Comparison of ENCODE assay signal across 22 cellular contexts in genomic region chr1:27609618-27610240, GRCh38. TPM values are rescaled to one million over a fixed set of nuclear protein-coding genes. Genes with fewer than 3 reads are reported as not detected.
A peak's percentile ranks its signal among the peaks of the same experiment; 100 is the strongest.
DNase-seq lines count a peak whose midpoint lies in the region; ATAC-seq, FAIRE-seq and TF ChIP-seq lines count a peak whose summit lies in the region.
"Had no signal": no experiment of that assay in that cellular context is flagged by ENCODE, and none has a peak within 500 bp of the region (broad histone marks: within the 10 kb centered on the region; RNA-seq: fewer than 3 reads in every experiment).

No MANE protein-coding gene starts in this region.

- H3K9me3 ChIP-seq in KOPT-K1 (ENCODE audit: insufficient read depth, low read length, poor library complexity, severe bottlenecking): no peaks in the 10 kb centered on the region
- no peaks in the 10 kb centered on the region for H3K9me3 ChIP-seq in GM12878 (replicated peaks; ENCODE audit: control insufficient read depth, insufficient read depth, low read length)
- H3K9me3 ChIP-seq: esophagus muscularis mucosa, uterus had no signal

- peaks cover 46% of the 10 kb centered on the region for H3K4me1 ChIP-seq in GM12878 (ENCODE audit: control insufficient read depth, insufficient read depth, low read length)
- H3K4me1 ChIP-seq: uterus had no signal

- H4K20me1 ChIP-seq in GM12878 (ENCODE audit: control insufficient read depth, insufficient read depth): no peaks in the 10 kb centered on the region

- in situ Hi-C loops in GM12878 (cut with MboI): loop anchor here (5.0 kb wide), 3 partner anchors 53 to 307 kb away; partner anchors contain the start of gene GPR3

- H3K27me3 ChIP-seq in GM12878 (replicated peaks in 1 of 2; ENCODE audit: control insufficient read depth in 2 of 2, insufficient read depth in 2 of 2, low read length in 1 of 2): no peaks in the 10 kb centered on the region
- H3K27me3 ChIP-seq: uterus had no signal

- H3K36me3 ChIP-seq in KOPT-K1 (ENCODE audit: insufficient read depth, low read length) (no peaks in the 10 kb centered on the region), GM12878 (ENCODE audit: control insufficient read depth in 2 of 2, insufficient read depth in 2 of 2, low read length in 1 of 2) (peaks cover 11 to 21% of the 10 kb centered on the region in 2 experiments; a peak in 3 of 4 replicates)
- H3K36me3 ChIP-seq: esophagus muscularis mucosa, uterus had no signal

- peak overlapping the region; percentile 63 for H3K9ac ChIP-seq in GM12878 (ENCODE audit: control insufficient read depth, insufficient read depth, low read length)

- SMC1A ChIA-PET in GM12878 (lab: Charles Lee; ENCODE audit: uncharacterized antibody, unreplicated experiment): interaction anchor here (0.7 to 9.2 kb wide), 9 partner anchors 8 to 74 kb away, joined by 3 to 248 read pairs (median 38); no protein-coding TSS in a partner anchor

- no peak for DNase-seq in activated CD4-positive, CD25-positive, alpha-beta regulatory T cell treated with anti-CD3 and anti-CD28 coated beads, Interleukin-2, amount 50 U/mL, for 72 hours
- DNase-seq in GM12878 (ENCODE audit: low read depth, low spot score) (peak; percentile 55), GM03348 (ENCODE audit: low spot score) (no peak), iPS-NIHi7 (ENCODE audit: extremely low spot score) (no peak)
- DNase-seq in stimulated activated naive B cell treated with anti-CD40 and anti-IgM and Interleukin-4, amounts not matched to agents 10 μg/mL and 1 μg/mL and 100 μg/mL, for 72 hours: no peak
- DNase-seq in stimulated activated CD4-positive, alpha-beta T cell treated with anti-CD3 and anti-CD28 coated beads, Interleukin-2, amount 100 ng/mL, for 24 hours: no peak
- DNase-seq: activated naive CD4-positive, alpha-beta T cell treated with anti-CD3 and anti-CD28 coated beads, Interleukin-2, amount 50 U/mL, for 16 hours; aorta; CD8-positive, alpha-beta memory T cell; central memory CD4-positive, alpha-beta T cell; NCI-H1694 treated with DMSO at 0.1 percent for 48 hours; NCI-H774; stimulated activated CD4-positive, alpha-beta T cell treated with anti-CD3 and anti-CD28 coated beads, Interleukin-4, amount 100 ng/mL, for 1 hour; substantia nigra; uterus had no signal

- no TSS peak for BruUV-seq in GM12878 (replicated peaks; lab: Mats Ljungman, UMichigan)

- H3K9me3 Mint-ChIP-seq in stimulated activated naive B cell treated with anti-CD40 and anti-IgM and Interleukin-4, amounts not matched to agents 10 μg/mL and 1 μg/mL and 100 μg/mL, for 72 hours: no peaks in the 10 kb centered on the region
- H3K9me3 Mint-ChIP-seq: CD8-positive, alpha-beta memory T cell; GM23338; neural crest cell had no signal

- peak; percentile 3 to 53; a peak in 1 of 4 replicates for TF ChIP-seq EP300 in GM12878 (IDR thresholded peaks at IDR 0.05; ENCODE audit: borderline replicate concordance in 1 of 2, control insufficient read depth in 1 of 2, low read depth in 2 of 2, low read length in 2 of 2)

- H3K4me2 ChIP-seq in GM12878 (ENCODE audit: control insufficient read depth, insufficient read depth): peak overlapping the region; percentile 61
- H3K4me2 ChIP-seq: GM23338 had no signal

- RAD21 ChIA-PET in GM12878 (lab: Charles Lee; ENCODE audit: unreplicated experiment): interaction anchor here (1.0 to 8.8 kb wide), 9 partner anchors 16 to 565 kb away, joined by 3 to 268 read pairs (median 4); partner anchors contain the start of gene IFI6

- H3K79me2 ChIP-seq in GM12878 (ENCODE audit: control insufficient read depth, insufficient read depth, low read length): no peaks in the 10 kb centered on the region

- TF ChIP-seq RAD21 in GM12878 (IDR thresholded peaks at IDR 0.05; ENCODE audit: insufficient read depth, low read depth, low read length): peak; percentile 0; the same call in 1 of the 2 replicates

- 0 out of 6 replicates have a peak, but pooled peaks of 1 of the 3 experiments have one; percentile 6 for TF ChIP-seq CTCF in GM12878 (IDR thresholded peaks at IDR 0.05 in 2 of 3, conservative IDR thresholded peaks at IDR 0.05 in 1 of 3; ENCODE audit: control insufficient read depth in 2 of 3, extremely low read depth in 1 of 3, insufficient read depth in 1 of 3, low read depth in 3 of 3, low read length in 3 of 3)

- H3K4me1 Mint-ChIP-seq in stimulated activated naive B cell treated with anti-CD40 and anti-IgM and Interleukin-4, amounts not matched to agents 10 μg/mL and 1 μg/mL and 100 μg/mL, for 72 hours: peaks cover 21 to 26% of the 10 kb centered on the region in 2 donors

- H3K27ac ChIP-seq in KOPT-K1 (ENCODE audit: low read depth, low read length, poor library complexity, severe bottlenecking): peak overlapping the region; percentile 83
- H3K27ac ChIP-seq in GM12878 (ENCODE audit: control insufficient read depth, insufficient read depth): peak overlapping the region; percentile 78
- H3K27ac ChIP-seq: esophagus muscularis mucosa, uterus had no signal

- H3K36me3 Mint-ChIP-seq in stimulated activated naive B cell treated with anti-CD40 and anti-IgM and Interleukin-4, amounts not matched to agents 10 μg/mL and 1 μg/mL and 100 μg/mL, for 72 hours: peaks cover 4 to 11% of the 10 kb centered on the region in 2 donors

- peak; percentile 22 to 23 for ATAC-seq in activated CD4-positive, CD25-positive, alpha-beta regulatory T cell treated with anti-CD3 and anti-CD28 coated beads, Interleukin-2, amount 50 U/mL, for 24 hours
- peak; percentile 59 for ATAC-seq in GM12878
- peak; percentile 72 to 76 for ATAC-seq in stimulated activated naive B cell treated with anti-CD40 and anti-IgM and Interleukin-4, amounts not matched to agents 10 μg/mL and 1 μg/mL and 100 μg/mL, for 72 hours (replicated peaks)
- ATAC-seq: GM23338 had no signal

- no peak overlapping the region for H3K27ac Mint-ChIP-seq in stimulated activated naive B cell treated with anti-CD40 and anti-IgM and Interleukin-4, amounts not matched to agents 10 μg/mL and 1 μg/mL and 100 μg/mL, for 72 hours
- H3K27ac Mint-ChIP-seq: GM23338 had no signal

- H3K4me3 ChIP-seq in GM12878: peak overlapping the region; percentile 14; the same call in 1 of the 2 replicates
- H3K4me3 ChIP-seq: esophagus muscularis mucosa, GM23338, skin epidermis, uterus had no signal

- no peak overlapping the region for H3K4me3 Mint-ChIP-seq in stimulated activated naive B cell treated with anti-CD40 and anti-IgM and Interleukin-4, amounts not matched to agents 10 μg/mL and 1 μg/mL and 100 μg/mL, for 72 hours
- H3K4me3 Mint-ChIP-seq: GM23338, neural crest cell had no signal

- CTCF ChIA-PET in GM12878 (lab: Yijun Ruan, JAX): interaction anchor here (1.1 to 9.4 kb wide), 11 partner anchors 17 to 219 kb away, joined by 3 to 327 read pairs (median 23); partner anchors contain the start of genes GPR3 and IFI6

- WGBS in GM12878 (ENCODE audit: insufficient coverage, insufficient replicate concordance, low lambda C conversion rate, missing lambda C conversion rate): under 1% methylated on average over 12 of the region's 12 CpGs

- POLR2A ChIA-PET in GM12878 (lab: Charles Lee): interaction anchor here (0.5 to 6.2 kb wide), 9 partner anchors 9 to 208 kb away, joined by 3 to 67 read pairs (median 10); no protein-coding TSS in a partner anchor

- H3K27me3 Mint-ChIP-seq in stimulated activated naive B cell treated with anti-CD40 and anti-IgM and Interleukin-4, amounts not matched to agents 10 μg/mL and 1 μg/mL and 100 μg/mL, for 72 hours: no peaks in the 10 kb centered on the region
- H3K27me3 Mint-ChIP-seq: CD8-positive, alpha-beta memory T cell had no signal

- intact Hi-C loops in GM12878 (cut with micrococcal nuclease; ENCODE audit: unreplicated experiment): loop anchor here (1.0 to 10.0 kb wide), 4 partner anchors 15 to 125 kb away; no protein-coding TSS in a partner anchor

- no peak for TF ChIP-seq POLR2A in GM12878 (IDR thresholded peaks at IDR 0.05; ENCODE audit: low read depth, low read length)

- peak overlapping the region; percentile 43; the same call in 1 of the 2 replicates for H2AFZ ChIP-seq in GM12878 (ENCODE audit: control insufficient read depth, low read depth, low read length)
- H2AFZ ChIP-seq: GM23338 had no signal

- FAIRE-seq in GM12878 (lab: Jason Lieb, UNC): no peak

TF ChIP-seq in GM12878, 131 proteins besides CTCF, POLR2A, EP300 and RAD21 (continues in another document):
- TF ChIP-seq NFXL1 (IDR thresholded peaks at IDR 0.05; ENCODE audit: borderline replicate concordance): no peak

RNA-seq across cellular contexts. Expression of gene AHDC1, which starts 5.8 kb away (rescaled TPM):
- total RNA-seq in GM12878 (2013; cell fraction: nucleolus; rRNA removed): 19.7 and 22.3 TPM in 2 replicates
- 1.1 and 2.0 TPM in 2 replicates for total RNA-seq in GM12878 (2014; rRNA removed)
- 0.85 and 1.1 TPM in 2 replicates for total RNA-seq in GM12878 (2014; rRNA removed; fragmentation: Illumina TruSeq; extraction: Trizol)
- 10.6 and 13.0 TPM in 2 replicates for total RNA-seq in GM12878 (2021)
- 2.3 TPM for polyA plus RNA-seq in GM12878 (2011; ENCODE audit: low read depth)
- polyA plus RNA-seq in GM12878 (2011; rRNA removed): 1.1 and 1.2 TPM in 2 replicates
- 1.3 and 1.6 TPM in 2 replicates for polyA plus RNA-seq in GM12878 (2011; cell fraction: cytosol; rRNA removed)
- 7.1 and 10.9 TPM in 2 replicates for polyA plus RNA-seq in GM12878 (2011; cell fraction: nucleus; rRNA removed)
- 4.1 and 6.0 TPM in 2 replicates for polyA plus RNA-seq in GM12878 (2012)
- 1.3 and 1.9 TPM in 2 replicates for polyA plus RNA-seq in GM12878 (2014; fragmentation: Illumina TruSeq; extraction: Trizol)
- under 1 TPM; 0.21 to 0.26 TPM for polyA plus RNA-seq in GM12878 (2014; fragmentation: Nextera tagmentation; extraction: Ambion mirVana)
- polyA plus RNA-seq in GM12878 (2014; rRNA removed): 5.3 and 7.4 TPM in 2 replicates
- polyA plus RNA-seq in GM12878 (2016; fragmentation: Nextera tagmentation; extraction: Ambion mirVana): 1 to 10 TPM; 1.4 to 2.0 TPM
- 2.3 and 2.4 TPM in 2 replicates for polyA minus RNA-seq in GM12878 (2011; rRNA and poly(A)+ RNA removed)
- 2.8 and 4.8 TPM in 2 replicates for polyA minus RNA-seq in GM12878 (2011; cell fraction: cytosol; rRNA and poly(A)+ RNA removed)
- polyA minus RNA-seq in GM12878 (2011; cell fraction: nucleus; rRNA and poly(A)+ RNA removed): 3.5 and 4.5 TPM in 2 replicates

RNA-seq across cellular contexts. Expression of gene FGR, which starts 25.3 kb away (rescaled TPM):
- total RNA-seq in GM12878 (2013; cell fraction: nucleolus; rRNA removed): 199 and 205 TPM in 2 replicates
- total RNA-seq in GM12878 (2014; rRNA removed) (97.3 and 105 TPM in 2 replicates), GM12878 (2014; rRNA removed; fragmentation: Illumina TruSeq; extraction: Trizol) (53.3 and 54.3 TPM in 2 replicates), GM12878 (2021) (80.2 and 83.8 TPM in 2 replicates)
- polyA plus RNA-seq in GM12878 (2011; ENCODE audit: low read depth): 34.5 TPM
- polyA plus RNA-seq in GM12878 (2011; rRNA removed) (129 and 193 TPM in 2 replicates), GM12878 (2014; fragmentation: Illumina TruSeq; extraction: Trizol) (59.5 and 80.8 TPM in 2 replicates), GM12878 (2014; fragmentation: Nextera tagmentation; extraction: Ambion mirVana) (10 to 100 TPM; 10.9 to 13.1 TPM), GM12878 (2014; rRNA removed) (108 and 127 TPM in 2 replicates), GM12878 (2016; fragmentation: Nextera tagmentation; extraction: Ambion mirVana) (10 to 100 TPM; 60.1 to 68.6 TPM)
- polyA plus RNA-seq in GM12878 (2011; cell fraction: cytosol; rRNA removed): 212 and 255 TPM in 2 replicates
- polyA plus RNA-seq in GM12878 (2011; cell fraction: nucleus; rRNA removed): 826 and 1,005 TPM in 2 replicates
- 59.3 and 73.9 TPM in 2 replicates for polyA plus RNA-seq in GM12878 (2012)
- polyA minus RNA-seq in GM12878 (2011; rRNA and poly(A)+ RNA removed): 91.0 and 144 TPM in 2 replicates
- polyA minus RNA-seq in GM12878 (2011; cell fraction: cytosol; rRNA and poly(A)+ RNA removed): 35.3 and 38.5 TPM in 2 replicates
- 102 and 127 TPM in 2 replicates for polyA minus RNA-seq in GM12878 (2011; cell fraction: nucleus; rRNA and poly(A)+ RNA removed)
- total RNA-seq: A673, neural crest cell had no signal

Comparison
In these comparisons a context has a peak if more than half of its experiments do, and no peak if none do; other contexts are left out.
1. ATAC-seq: peak in every context shown above with its lines; median percentile 74 in stimulated activated naive B cell treated with anti-CD40 and anti-IgM and Interleukin-4, amounts not matched to agents 10 μg/mL and 1 μg/mL and 100 μg/mL, for 72 hours; 59 in GM12878; 22 in activated CD4-positive, CD25-positive, alpha-beta regulatory T cell treated with anti-CD3 and anti-CD28 coated beads, Interleukin-2, amount 50 U/mL, for 24 hours.